In the genomic region with DNA sequence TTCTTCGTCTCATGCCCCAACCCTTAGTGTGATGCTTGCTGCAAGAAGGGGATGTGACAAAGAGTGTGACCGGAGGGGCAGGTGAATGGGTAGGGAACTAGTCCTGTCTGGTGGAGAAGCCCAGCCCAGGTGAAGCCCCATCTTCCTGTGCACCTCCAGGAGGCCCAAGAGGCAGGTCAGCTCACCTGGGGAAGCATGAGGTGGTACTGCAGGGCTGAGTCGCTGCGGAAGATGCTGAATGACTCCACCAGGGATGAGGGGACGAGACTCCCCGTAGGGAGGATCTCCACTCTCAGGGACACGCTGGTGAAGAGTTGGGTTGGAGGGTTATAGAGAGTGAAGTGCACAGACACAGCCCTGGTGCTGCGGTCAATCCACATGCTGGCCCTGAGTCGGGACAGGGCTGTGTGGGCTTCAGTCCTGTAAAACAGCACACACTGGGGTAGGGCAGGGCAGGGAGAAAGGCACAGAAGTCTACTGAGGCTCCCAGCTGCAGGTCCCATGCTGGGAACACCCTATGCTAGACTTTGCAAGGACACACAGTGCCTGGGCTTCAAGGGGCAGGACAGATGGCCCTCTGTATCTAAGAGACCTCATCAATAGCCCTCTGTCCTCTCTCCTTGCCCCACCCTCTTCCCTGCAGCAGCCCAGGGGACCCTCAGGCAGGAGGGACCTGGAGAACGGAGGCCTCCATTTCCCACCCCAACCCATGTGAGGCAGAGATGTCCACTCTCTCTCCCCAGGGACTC, we compare ENCODE assay signal across 19 cellular contexts.
DNase-seq lines count a peak whose midpoint lies in the region; ATAC-seq and TF ChIP-seq lines count a peak whose summit lies in the region.
"Had no signal": no experiment of that assay in that cellular context is flagged by ENCODE, and none has a peak within 500 bp of the region (broad histone marks: within the 10 kb centered on the region; RNA-seq: fewer than 3 reads in every experiment).

No MANE protein-coding gene starts in this region.

- H3K36me3 Mint-ChIP-seq in naive thymus-derived CD8-positive, alpha-beta T cell: no peaks in the 10 kb centered on the region
- H3K36me3 Mint-ChIP-seq: CD8-positive, alpha-beta T cell had no signal

- no peak overlapping the region for H2BK5ac ChIP-seq in neuronal stem cell (ENCODE audit: low read length)

- no peak overlapping the region for H3K14ac ChIP-seq in neuronal stem cell (ENCODE audit: low read length)

- H4K91ac ChIP-seq in neuronal stem cell (ENCODE audit: low read depth, low read length, poor library complexity): no peak overlapping the region

- H3K9me3 ChIP-seq in Panc1 (ENCODE audit: control insufficient read depth, insufficient read depth, low read depth, low read length) (no peaks in the 10 kb centered on the region), neuronal stem cell (replicated peaks in 1 of 2; ENCODE audit: control insufficient read depth in 2 of 2, insufficient read depth in 1 of 2, low read depth in 1 of 2, low read length in 2 of 2) (no peaks in the 10 kb centered on the region), spleen (no peaks in the 10 kb centered on the region)
- H3K9me3 ChIP-seq: BLaER1 treated with 17β-estradiol and CSF1 and Interleukin-3, amounts not matched to agents 10 nM and 100 nM; SJSA1 had no signal

- no peak overlapping the region for H2AFZ ChIP-seq in neuronal stem cell (ENCODE audit: low read length)

- no peak overlapping the region for H3K23ac ChIP-seq in neuronal stem cell (ENCODE audit: low read depth, low read length, poor library complexity)

- no CpG with 5 or more reads among the region's 10 CpGs for WGBS in neuronal stem cell (ENCODE audit: extremely low coverage in 2 of 2, insufficient read length in 2 of 2, insufficient replicate concordance in 1 of 2), 2 donors
- WGBS in spleen, 5 donors: 81 to 85% (median 83%) methylated on average over 10 of the region's 10 CpGs

- H3K4me3 ChIP-seq in Panc1 (ENCODE audit: low read depth in 2 of 2, low read length in 2 of 2): no peak overlapping the region
- peak overlapping the region in 1 of 2 donors; percentile 13 for H3K4me3 ChIP-seq in neuronal stem cell (ENCODE audit: low read length in 2 of 2)
- H3K4me3 ChIP-seq in H7 (ENCODE audit: insufficient read depth, low read depth, low read length): no peak overlapping the region
- no peak overlapping the region for H3K4me3 ChIP-seq in spleen
- H3K4me3 ChIP-seq: BLaER1 treated with 17β-estradiol and CSF1 and Interleukin-3, amounts not matched to agents 10 nM and 100 nM; SJSA1 had no signal

- H3K4me1 ChIP-seq in Panc1 (ENCODE audit: control insufficient read depth, insufficient read depth, low read length): peaks cover 49% of the 10 kb centered on the region
- peaks cover 0 to 3% of the 10 kb centered on the region in 2 donors for H3K4me1 ChIP-seq in neuronal stem cell (ENCODE audit: control insufficient read depth in 2 of 2, insufficient read depth in 1 of 2, low read depth in 1 of 2, low read length in 2 of 2)
- H3K4me1 ChIP-seq in spleen: peaks cover 0 to 62% (median 29%) of the 10 kb centered on the region in 6 donors

- H2BK12ac ChIP-seq in neuronal stem cell (ENCODE audit: low read length): no peak overlapping the region

- POLR2A ChIA-PET in Panc1 (lab: Charles Lee): no interaction called here
- POLR2A ChIA-PET in naive thymus-derived CD8-positive, alpha-beta T cell (lab: Charles Lee): no interaction called here

- H3K4me1 Mint-ChIP-seq in naive thymus-derived CD8-positive, alpha-beta T cell: peaks cover 0 to 8% (median 0%) of the 10 kb centered on the region in 4 donors

- no peak overlapping the region for H3K27ac Mint-ChIP-seq in naive thymus-derived CD8-positive, alpha-beta T cell
- H3K27ac Mint-ChIP-seq: CD8-positive, alpha-beta T cell had no signal

- H2AK5ac ChIP-seq in neuronal stem cell (ENCODE audit: low read depth, low read length): peak overlapping the region; percentile 66

- DNase-seq in Panc1 (ENCODE audit: low read depth, low spot score) (no peak), foreskin melanocyte (peak; percentile 16), neuronal stem cell (ENCODE audit: low spot score) (no peak), H7 (no peak), SIG-M5 (lab: John Stamatoyannopoulos, UW) (no peak), spleen (no peak)
- DNase-seq in naive thymus-derived CD8-positive, alpha-beta T cell: no peak
- DNase-seq: Calu3; CD8-positive, alpha-beta T cell; GOT3; Kasumi-1; NCI-H1694; NCI-H2081; NCI-H2171 treated with DMSO at 0.1 percent for 48 hours; NCI-H446; NCI-H526 had no signal

- H3K4ac ChIP-seq in neuronal stem cell (ENCODE audit: low read length): no peak overlapping the region

- no peaks in the 10 kb centered on the region for H3K9me3 Mint-ChIP-seq in naive thymus-derived CD8-positive, alpha-beta T cell
- H3K9me3 Mint-ChIP-seq: CD8-positive, alpha-beta T cell had no signal

- peak overlapping the region; percentile 24 for H3K18ac ChIP-seq in neuronal stem cell (ENCODE audit: low read length)

- CTCF ChIA-PET in Panc1 (lab: Charles Lee): interaction anchor here (0.6 to 0.7 kb wide), 2 partner anchors 9 to 546 kb away, joined by 3 to 5 read pairs; no protein-coding TSS in a partner anchor

- TF ChIP-seq CTCF in Panc1 (IDR thresholded peaks at IDR 0.05) (no peak), spleen (IDR thresholded peaks at IDR 0.05 in 8 of 11, conservative IDR thresholded peaks at IDR 0.05 in 3 of 11) (no peak)

- TF ChIP-seq POLR2A in spleen (IDR thresholded peaks at IDR 0.05): no peak

- no peak overlapping the region for H3K4me3 Mint-ChIP-seq in naive thymus-derived CD8-positive, alpha-beta T cell
- H3K4me3 Mint-ChIP-seq: CD8-positive, alpha-beta T cell had no signal

- peaks cover 0 to 3% (median 0%) of the 10 kb centered on the region in 5 donors for H3K27me3 Mint-ChIP-seq in naive thymus-derived CD8-positive, alpha-beta T cell

- no peak overlapping the region for H3K4me2 ChIP-seq in neuronal stem cell (ENCODE audit: insufficient read depth, low read length, poor library complexity, severe bottlenecking)
- H3K4me2 ChIP-seq: BLaER1 treated with 17β-estradiol and CSF1 and Interleukin-3, amounts not matched to agents 10 nM and 100 nM had no signal

- ATAC-seq in Panc1: no peak
- ATAC-seq in naive thymus-derived CD8-positive, alpha-beta T cell: no peak
- ATAC-seq: CD8-positive, alpha-beta T cell; HCT116 had no signal

- H3K9ac ChIP-seq in neuronal stem cell (ENCODE audit: low read depth, low read length, poor library complexity): no peak overlapping the region
- H3K9ac ChIP-seq: BLaER1 treated with 17β-estradiol and CSF1 and Interleukin-3, amounts not matched to agents 10 nM and 100 nM had no signal

- H4K8ac ChIP-seq in neuronal stem cell (ENCODE audit: low read depth, low read length): no peak overlapping the region

- H3K27ac ChIP-seq in Panc1 (ENCODE audit: low read length): peak overlapping the region; percentile 96
- no peak overlapping the region for H3K27ac ChIP-seq in neuronal stem cell (replicated peaks; ENCODE audit: low read length)
- no peak overlapping the region for H3K27ac ChIP-seq in spleen
- H3K27ac ChIP-seq: BLaER1 treated with 17β-estradiol and CSF1 and Interleukin-3, amounts not matched to agents 10 nM and 100 nM; SJSA1 had no signal

- H3K27me3 ChIP-seq in Panc1 (ENCODE audit: control insufficient read depth, insufficient read depth, low read length) (no peaks in the 10 kb centered on the region), neuronal stem cell (ENCODE audit: control insufficient read depth in 3 of 3, insufficient read depth in 3 of 3, low read depth in 1 of 3, low read length in 3 of 3) (no peaks in the 10 kb centered on the region), H7 (ENCODE audit: control insufficient read depth, insufficient read depth, low read length) (no peaks in the 10 kb centered on the region), spleen (replicated peaks in 1 of 7) (no peaks in the 10 kb centered on the region)
- H3K27me3 ChIP-seq: BLaER1 treated with 17β-estradiol and CSF1 and Interleukin-3, amounts not matched to agents 10 nM and 100 nM; SJSA1 had no signal

- no peaks in the 10 kb centered on the region for H3K79me1 ChIP-seq in neuronal stem cell (ENCODE audit: low read depth, low read length)

- H2BK120ac ChIP-seq in neuronal stem cell (ENCODE audit: low read depth, low read length): no peak overlapping the region

- no TSS peak for BruUV-seq in Panc1 (replicated peaks; lab: Mats Ljungman, UMichigan)

- in situ Hi-C loops in Panc1 (cut with HindIII; ENCODE audit: low pct_unique_long_range_greater_than_20kb, low sequenced_read_pairs): no loop called here

- intact Hi-C loops in Panc1 (cut with micrococcal nuclease; ENCODE audit: unreplicated experiment): loop anchor here (10.0 kb wide), 1 partner anchor 177 kb away; no protein-coding TSS in a partner anchor
- intact Hi-C loops in spleen (cut with DNase I; ENCODE audit: low total_unique reads): no loop called here

- H2BK15ac ChIP-seq in neuronal stem cell (ENCODE audit: low read length): no peak overlapping the region

- H3K36me3 ChIP-seq in Panc1 (ENCODE audit: control insufficient read depth, insufficient read depth, low read length): no peaks in the 10 kb centered on the region
- H3K36me3 ChIP-seq in neuronal stem cell (replicated peaks in 1 of 2; ENCODE audit: control insufficient read depth in 2 of 2, insufficient read depth in 2 of 2, low read length in 2 of 2): no peaks in the 10 kb centered on the region
- no peaks in the 10 kb centered on the region for H3K36me3 ChIP-seq in H7 (replicated peaks; ENCODE audit: control insufficient read depth, insufficient read depth, low read length)
- no peaks in the 10 kb centered on the region for H3K36me3 ChIP-seq in spleen
- H3K36me3 ChIP-seq: BLaER1 treated with 17β-estradiol and CSF1 and Interleukin-3, amounts not matched to agents 10 nM and 100 nM; SJSA1 had no signal
